Comparison of ENCODE assay signal across 1 cellular context in the genomic region with DNA sequence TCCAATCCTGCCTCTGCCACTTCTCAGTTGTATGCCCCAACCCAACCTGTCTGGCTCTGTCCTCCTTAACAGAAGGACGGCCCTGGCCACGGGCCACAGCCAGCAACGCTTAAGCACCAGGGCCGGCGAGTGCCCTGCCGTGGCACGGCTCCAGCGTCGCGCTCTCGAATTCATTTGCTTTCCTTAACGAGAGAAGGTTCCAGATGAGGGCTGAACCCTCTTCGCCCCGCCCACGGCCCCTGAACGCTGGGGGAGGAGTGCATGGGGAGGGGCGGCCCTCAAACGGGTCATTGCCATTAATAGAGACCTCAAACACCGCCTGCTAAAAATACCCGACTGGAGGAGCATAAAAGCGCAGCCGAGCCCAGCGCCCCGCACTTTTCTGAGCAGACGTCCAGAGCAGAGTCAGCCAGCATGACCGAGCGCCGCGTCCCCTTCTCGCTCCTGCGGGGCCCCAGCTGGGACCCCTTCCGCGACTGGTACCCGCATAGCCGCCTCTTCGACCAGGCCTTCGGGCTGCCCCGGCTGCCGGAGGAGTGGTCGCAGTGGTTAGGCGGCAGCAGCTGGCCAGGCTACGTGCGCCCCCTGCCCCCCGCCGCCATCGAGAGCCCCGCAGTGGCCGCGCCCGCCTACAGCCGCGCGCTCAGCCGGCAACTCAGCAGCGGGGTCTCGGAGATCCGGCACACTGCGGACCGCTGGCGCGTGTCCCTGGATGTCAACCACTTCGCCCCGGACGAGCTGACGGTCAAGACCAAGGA.
TF ChIP-seq lines count a peak whose summit lies in the region.

A gene (plus strand): TSS at position 375 of the 758 bp plus-strand sequence. CDS start 40 bp downstream, at position 415.

TF ChIP-seq in A549, 52 proteins besides CTCF, POLR2A, EP300 and RAD21 (continued from another document):
- TF ChIP-seq, protein P1, sequence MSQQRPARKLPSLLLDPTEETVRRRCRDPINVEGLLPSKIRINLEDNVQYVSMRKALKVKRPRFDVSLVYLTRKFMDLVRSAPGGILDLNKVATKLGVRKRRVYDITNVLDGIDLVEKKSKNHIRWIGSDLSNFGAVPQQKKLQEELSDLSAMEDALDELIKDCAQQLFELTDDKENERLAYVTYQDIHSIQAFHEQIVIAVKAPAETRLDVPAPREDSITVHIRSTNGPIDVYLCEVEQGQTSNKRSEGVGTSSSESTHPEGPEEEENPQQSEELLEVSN (IDR thresholded peaks at IDR 0.05; ENCODE audit: borderline replicate concordance, low read depth), result peak; percentile 96
- TF ChIP-seq GATA3 (IDR thresholded peaks at IDR 0.05; ENCODE audit: borderline replicate concordance), result peak; percentile 46; the same call in 1 of the 2 replicates
- no peak for TF ChIP-seq MAZ (IDR thresholded peaks at IDR 0.05; ENCODE audit: borderline replicate concordance, low read depth, low read length)
- 0 out of 2 replicates have a peak, but pooled peaks have one; percentile 20 for TF ChIP-seq FOXS1 (CRISPR knock-in tag; IDR thresholded peaks at IDR 0.05)
- TF ChIP-seq PHF8 (IDR thresholded peaks at IDR 0.05; ENCODE audit: borderline replicate concordance, low read depth), result peak; percentile 85
- no peak for TF ChIP-seq TFCP2L1 (CRISPR knock-in tag; IDR thresholded peaks at IDR 0.05)
